Comparison of ENCODE assay signal across 15 cellular contexts in genomic region chr16:57482845-57483545, GRCh38.
"Had no signal": no experiment of that assay in that cellular context is flagged by ENCODE, and none has a peak within 500 bp of the region (broad histone marks: within the 10 kb centered on the region; RNA-seq: fewer than 3 reads in every experiment).

No MANE protein-coding gene starts in this region.

- H3K27ac ChIP-seq: colonic mucosa, esophagus squamous epithelium, left ventricle myocardium inferior, ovary, sigmoid colon had no signal

- H3K36me3 ChIP-seq: colonic mucosa, left ventricle myocardium inferior, ovary, sigmoid colon, thoracic aorta had no signal

- ATAC-seq: activated naive CD8-positive, alpha-beta T cell treated with anti-CD3 and anti-CD28 coated beads, Interleukin-2, amount 50 U/mL, for 24 hours; natural killer cell treated with Interleukin-12 subunit alpha and Interleukin-12 subunit beta and Interleukin-15 and Interleukin-18, amount 100 ng/mL, for 72 hours had no signal

- H3K27me3 ChIP-seq: colonic mucosa, esophagus squamous epithelium, ovary, sigmoid colon had no signal

- DNase-seq: activated CD4-positive, alpha-beta T cell treated with anti-CD3 and anti-CD28 coated beads, Interleukin-2, amount 10 ng/mL, durations not matched to agents 24 days and 14 days; activated CD4-positive, CD25-positive, alpha-beta regulatory T cell; activated naive CD4-positive, alpha-beta T cell treated with Interleukin-2 at 50 U/mL for 16 hours; activated naive CD8-positive, alpha-beta T cell treated with anti-CD3 and anti-CD28 coated beads, Interleukin-2, amount 50 U/mL, for 24 hours; colonic mucosa; esophagus squamous epithelium; kidney; left ventricle myocardium inferior; ovary; sigmoid colon; stimulated activated CD4-positive, alpha-beta T cell treated with anti-CD3 and anti-CD28 coated beads, Interleukin-12 subunit alpha, Interleukin-12 subunit beta, amount 100 ng/mL, for 4 hours; stimulated activated CD4-positive, alpha-beta T cell treated with anti-CD3 and anti-CD28 coated beads, Interleukin-2, amount 100 ng/mL, for 24 hours; SW 1271 had no signal

- H3K4me3 ChIP-seq: colonic mucosa, esophagus squamous epithelium, left ventricle myocardium inferior, ovary, sigmoid colon, thoracic aorta had no signal

- H3K9me3 ChIP-seq: colonic mucosa, esophagus squamous epithelium, left ventricle myocardium inferior, ovary, sigmoid colon, thoracic aorta had no signal
